Comparison of ENCODE assay signal across 8 cellular contexts in genomic region chr1:173824315-173825081, GRCh38. TPM values are rescaled to one million over a fixed set of nuclear protein-coding genes. Genes with fewer than 3 reads are reported as not detected.
DNase-seq lines count a peak whose midpoint lies in the region; ATAC-seq and TF ChIP-seq lines count a peak whose summit lies in the region.

Gene CENPL, minus strand, starts transcription at chr1:173824883. Its CDS starts 13,584 bp downstream, at chr1:173811299.
Gene DARS2, plus strand, starts transcription at chr1:173824673. Its CDS starts 557 bp downstream, at chr1:173825230.

- ATAC-seq in HG02884 (IDR thresholded peaks at IDR 0.05; ENCODE audit: unreplicated experiment) (peak; percentile 86), heart right ventricle (peak; percentile 96 to 100 (median 99))

- DNase-seq in GM13977 (ENCODE audit: low spot score) (peak; percentile 88), NCI-H1694 (lab: John Stamatoyannopoulos, UW) (peak; percentile 99), amniotic stem cell (lab: John Stamatoyannopoulos, UW) (peak; percentile 94), heart right ventricle (peak; percentile 96 to 98), posterior vena cava (ENCODE audit: low spot score) (peak; percentile 99), ureter (ENCODE audit: low spot score) (peak; percentile 97)

- peaks cover 0 to 36% (median 7%) of the 10 kb centered on the region in 9 donors for H3K4me1 ChIP-seq in heart right ventricle

- H3K9me3 ChIP-seq in heart right ventricle = no peaks in the 10 kb centered on the region

- peak; percentile 19 for TF ChIP-seq CTCF in GM13977 (IDR thresholded peaks at IDR 0.05; ENCODE audit: extremely low read depth, insufficient read depth, missing control alignments)
- no peak for TF ChIP-seq CTCF in heart right ventricle (IDR thresholded peaks at IDR 0.05)

- peaks cover 31% of the 10 kb centered on the region for H3K36me3 Mint-ChIP-seq in T-helper 1 cell treated with Interleukin-12 subunit alpha and Interleukin-12 subunit beta and Interleukin-4 antibody, amounts not matched to agents 30 μg/mL and 1 μg/mL, for 36 hours (ENCODE audit: low read depth)

- peaks cover 0 to 15% (median 0%) of the 10 kb centered on the region in 9 donors for H3K36me3 ChIP-seq in heart right ventricle

- H3K9me3 Mint-ChIP-seq in T-helper 1 cell treated with Interleukin-12 subunit alpha and Interleukin-12 subunit beta and Interleukin-4 antibody, amounts not matched to agents 30 μg/mL and 1 μg/mL, for 36 hours = no peaks in the 10 kb centered on the region

- H3K27ac ChIP-seq in heart right ventricle = peak within 1 kb of the TSS; percentile 77 to 95 (median 92)

- H3K4me3 ChIP-seq in heart right ventricle = peak within 1 kb of the TSS; percentile 56 to 93 (median 71)

- H3K4me1 Mint-ChIP-seq in T-helper 1 cell treated with Interleukin-12 subunit alpha and Interleukin-12 subunit beta and Interleukin-4 antibody, amounts not matched to agents 30 μg/mL and 1 μg/mL, for 36 hours (ENCODE audit: low read depth) = peaks cover 43% of the 10 kb centered on the region

- no peaks in the 10 kb centered on the region for H3K27me3 ChIP-seq in heart right ventricle

- intact Hi-C loops in heart right ventricle (cut with DNase I) (loop anchor here (1.0 to 10.0 kb wide), 12 partner anchors 42 to 1080 kb away; partner anchors contain the start of genes PRDX6 (in 3 of the 10), GAS5 (in 2 of the 10) and ZBTB37 (in 1 of the 10)), posterior vena cava (cut with DNase I) (loop anchor here in 1 of 2 donors (10.0 kb wide), 1 partner anchor 400 kb away; no protein-coding TSS in a partner anchor)

- 0% methylated on average over 55 of the region's 55 CpGs for WGBS in heart right ventricle, 2 donors

- peak within 1 kb of the TSS; percentile 94 for H3K4me3 Mint-ChIP-seq in T-helper 1 cell treated with Interleukin-12 subunit alpha and Interleukin-12 subunit beta and Interleukin-4 antibody, amounts not matched to agents 30 μg/mL and 1 μg/mL, for 36 hours

- peak within 1 kb of the TSS; percentile 95 for H3K27ac Mint-ChIP-seq in T-helper 1 cell treated with Interleukin-12 subunit alpha and Interleukin-12 subunit beta and Interleukin-4 antibody, amounts not matched to agents 30 μg/mL and 1 μg/mL, for 36 hours

- H3K27me3 Mint-ChIP-seq in T-helper 1 cell treated with Interleukin-12 subunit alpha and Interleukin-12 subunit beta and Interleukin-4 antibody, amounts not matched to agents 30 μg/mL and 1 μg/mL, for 36 hours (ENCODE audit: low read depth) = no peaks in the 10 kb centered on the region

- in situ Hi-C loops in GM13977 (cut with MboI; ENCODE audit: low pct_unique_long_range_greater_than_20kb, low sequenced_read_pairs, unreplicated experiment) = loop anchor here (10.0 to 25.0 kb wide), 3 partner anchors 390 to 1087 kb away; partner anchors contain the start of gene TNFSF4

RNA-seq across cellular contexts. Expression of gene CENPL, which starts in this region (rescaled TPM):
- 1 to 10 TPM; 2.4 to 7.0 (median 3.5) TPM for total RNA-seq in heart right ventricle
- 1 to 10 TPM; 1.7 to 2.0 TPM for polyA plus RNA-seq in heart right ventricle
- 1 to 10 TPM; 5.4 to 8.4 TPM for total RNA-seq in posterior vena cava
- total RNA-seq in ureter = 4.2 TPM

RNA-seq across cellular contexts. Expression of gene DARS2, which starts in this region (rescaled TPM):
- total RNA-seq in heart right ventricle (10 to 100 TPM; 11.3 to 22.8 (median 16.0) TPM), posterior vena cava (1 to 10 TPM; 8.7 to 8.8 TPM), ureter (17.5 TPM)
- polyA plus RNA-seq in heart right ventricle = 1 to 10 TPM; 5.0 to 7.2 TPM

Comparison
In these comparisons a context has a peak if more than half of its experiments do, and no peak if none do; other contexts are left out.
1. Peak in every context shown above with its lines: DNase-seq, ATAC-seq, H3K4me3 ChIP-seq and H3K27ac ChIP-seq.